ENCODE assay signal across 1 cellular context in genomic region chr14:104373855-104374717, GRCh38.
TF ChIP-seq lines count a peak whose summit lies in the region.

No MANE protein-coding gene starts in this region.

TF ChIP-seq in GM12891, 5 proteins besides CTCF, POLR2A, EP300 and RAD21 (continued from another document):
- TF ChIP-seq TAF1 (IDR thresholded peaks at IDR 0.05; ENCODE audit: low read depth, low read length) (no peak), SPI1 (IDR thresholded peaks at IDR 0.05; ENCODE audit: low read depth, low read length) (no peak), PAX5 (IDR thresholded peaks at IDR 0.05; ENCODE audit: insufficient read depth, low read length, severe bottlenecking) (no peak), POU2F2 (IDR thresholded peaks at IDR 0.05; ENCODE audit: low read depth, low read length) (no peak)
